In genomic region chr20:57188056-57188455, GRCh38 we compare ENCODE assay signal across 26 cellular contexts.
"Had no signal": no experiment of that assay in that cellular context is flagged by ENCODE, and none has a peak within 500 bp of the region (broad histone marks: within the 10 kb centered on the region; RNA-seq: fewer than 3 reads in every experiment).

No MANE protein-coding gene starts in this region.

- H3K4me3 Mint-ChIP-seq: dendritic cell treated with granulocyte-macrophage colony-stimulating factor and Interleukin-4, amounts not matched to agents 40 ng/mL and 50 ng/mL, for 4 days; effector memory CD8-positive, alpha-beta T cell; endodermal cell; mesothelial cell of epicardium had no signal

- FAIRE-seq: endometrium, islet of Langerhans, keratinocyte had no signal

- H3K4me3 ChIP-seq: colonic mucosa, esophagus squamous epithelium, gastrocnemius medialis, heart right ventricle, left lung, lower lobe of right lung, mucosa of descending colon had no signal

- H3K27me3 Mint-ChIP-seq: dendritic cell treated with granulocyte-macrophage colony-stimulating factor and Interleukin-4, amounts not matched to agents 40 ng/mL and 50 ng/mL, for 4 days had no signal

- H3K27ac ChIP-seq: colonic mucosa, epithelial cell of prostate, esophagus squamous epithelium, gastrocnemius medialis, heart right ventricle, left lung, lower lobe of right lung had no signal

- H3K27me3 ChIP-seq: colonic mucosa, gastrocnemius medialis, heart right ventricle, left lung had no signal

- H3K27ac Mint-ChIP-seq: dendritic cell treated with granulocyte-macrophage colony-stimulating factor and Interleukin-4, amounts not matched to agents 40 ng/mL and 50 ng/mL, for 4 days; effector memory CD8-positive, alpha-beta T cell; endodermal cell; mesothelial cell of epicardium had no signal

- ATAC-seq: effector memory CD8-positive, alpha-beta T cell; esophagus mucosa; gastrocnemius medialis; heart right ventricle; left cardiac atrium; left lung; left ventricle myocardium superior; lower lobe of right lung; mucosa of descending colon had no signal

- H3K4me1 Mint-ChIP-seq: endodermal cell had no signal

- H3K36me3 ChIP-seq: colonic mucosa, gastrocnemius medialis, heart right ventricle, left lung, lower lobe of right lung had no signal

- H3K9me3 Mint-ChIP-seq: dendritic cell treated with granulocyte-macrophage colony-stimulating factor and Interleukin-4, amounts not matched to agents 40 ng/mL and 50 ng/mL, for 4 days; effector memory CD8-positive, alpha-beta T cell had no signal

- H3K9me3 ChIP-seq: colonic mucosa, esophagus squamous epithelium, gastrocnemius medialis, heart right ventricle, left lung, lower lobe of right lung, mucosa of descending colon had no signal

- H3K4me1 ChIP-seq: colonic mucosa, esophagus squamous epithelium, gastrocnemius medialis, heart right ventricle, left lung, lower lobe of right lung had no signal

- DNase-seq: colonic mucosa; cortex of kidney; effector CD8-positive, alpha-beta T cell; effector memory CD8-positive, alpha-beta T cell; endodermal cell; erythroblast; esophagus squamous epithelium; foreskin fibroblast; foreskin melanocyte; gastrocnemius medialis; glutamatergic neuron; head of caudate nucleus; heart right ventricle; hippocampal formation; left cardiac atrium; left lung; left ventricle myocardium superior; lower lobe of right lung; mucosa of descending colon had no signal
